ENCODE assay signal across 23 cellular contexts in genomic region chr1:232057896-232058274, GRCh38.
A peak's percentile ranks its signal among the peaks of the same experiment; 100 is the strongest.
DNase-seq lines count a peak whose midpoint lies in the region; ATAC-seq and TF ChIP-seq lines count a peak whose summit lies in the region.
"Had no signal": no experiment of that assay in that cellular context is flagged by ENCODE, and none has a peak within 500 bp of the region (broad histone marks: within the 10 kb centered on the region; RNA-seq: fewer than 3 reads in every experiment).

No MANE protein-coding gene starts in this region.

- H3K4me3 ChIP-seq in endodermal cell (ENCODE audit: low read length) (no peak overlapping the region), hepatocyte (no peak overlapping the region), PC-9 (no peak overlapping the region)
- H3K4me3 ChIP-seq: BLaER1, GM12878 had no signal

- no peaks in the 10 kb centered on the region for H4K20me1 ChIP-seq in hepatocyte (ENCODE audit: insufficient read depth, poor library complexity, severe bottlenecking)
- no peaks in the 10 kb centered on the region for H4K20me1 ChIP-seq in PC-9 (ENCODE audit: insufficient read depth)
- H4K20me1 ChIP-seq: BLaER1 had no signal

- WGBS in endodermal cell (ENCODE audit: insufficient coverage in 1 of 2, insufficient read length in 1 of 2), 2 experiments = 7 to 50% methylated on average over 1 of the region's 1 CpG
- 61% methylated on average over 1 of the region's 1 CpG for WGBS in hepatocyte (ENCODE audit: low lambda C conversion rate, missing lambda C conversion rate)

- no peaks in the 10 kb centered on the region for H3F3A ChIP-seq in PC-9 (ENCODE audit: insufficient read depth, low read depth)

- no peak overlapping the region for H3K9ac ChIP-seq in endodermal cell (ENCODE audit: extremely low read depth, low read length, poor library complexity, severe bottlenecking)
- H3K9ac ChIP-seq: BLaER1 had no signal

- BruUV-seq in PC-9 (replicated peaks; lab: Mats Ljungman, UMichigan) = no TSS peak

- no peak overlapping the region for H3K4me2 ChIP-seq in hepatocyte
- H3K4me2 ChIP-seq in PC-9 = no peak overlapping the region
- H3K4me2 ChIP-seq: BLaER1 had no signal

- intact Hi-C loops in natural killer cell (cut with micrococcal nuclease) = no loop called here
- intact Hi-C loops in PC-9 (cut with micrococcal nuclease; ENCODE audit: unreplicated experiment) = no loop called here

- H3K4me1 Mint-ChIP-seq in natural killer cell (peaks cover 0 to 4% of the 10 kb centered on the region in 2 donors), endodermal cell (peaks cover 46% of the 10 kb centered on the region)
- no peaks in the 10 kb centered on the region for H3K4me1 Mint-ChIP-seq in natural killer cell treated with Interleukin-12 subunit alpha and Interleukin-12 subunit beta and Interleukin-15 and Interleukin-18, amount 100 ng/mL, for 72 hours (ENCODE audit: low read depth in 2 of 2)
- H3K4me1 Mint-ChIP-seq: CD4-positive, alpha-beta memory T cell; CD4-positive, CD25-positive, alpha-beta regulatory T cell; CD8-positive, alpha-beta memory T cell had no signal

- H3K27me3 Mint-ChIP-seq in natural killer cell (ENCODE audit: low read depth in 2 of 2) = peaks cover 9 to 14% of the 10 kb centered on the region in 2 donors
- peaks cover 12 to 14% of the 10 kb centered on the region in 2 donors for H3K27me3 Mint-ChIP-seq in natural killer cell treated with Interleukin-12 subunit alpha and Interleukin-12 subunit beta and Interleukin-15 and Interleukin-18, amount 100 ng/mL, for 72 hours
- H3K27me3 Mint-ChIP-seq in endodermal cell (ENCODE audit: insufficient read depth) = peaks cover 31% of the 10 kb centered on the region

- H3K9me2 ChIP-seq in hepatocyte (replicated peaks; ENCODE audit: insufficient read depth) (no peaks in the 10 kb centered on the region), PC-9 (ENCODE audit: insufficient read depth) (no peaks in the 10 kb centered on the region; the same call in 1 of the 2 replicates)

- H3K79me2 ChIP-seq in hepatocyte (no peaks in the 10 kb centered on the region), PC-9 (ENCODE audit: low read depth) (no peaks in the 10 kb centered on the region)

- H3K36me3 ChIP-seq in endodermal cell (ENCODE audit: control insufficient read depth, insufficient read depth, low read length) (no peaks in the 10 kb centered on the region), hepatocyte (replicated peaks; ENCODE audit: insufficient read depth, low read depth) (no peaks in the 10 kb centered on the region), PC-9 (ENCODE audit: low read depth) (no peaks in the 10 kb centered on the region)
- H3K36me3 ChIP-seq: BE2C, BLaER1 had no signal

- CTCF ChIA-PET in PC-9 (lab: Charles Lee) = no interaction called here

- TF ChIP-seq CTCF in natural killer cell (IDR thresholded peaks at IDR 0.05) = no peak
- peak; percentile 4 for TF ChIP-seq CTCF in endodermal cell (conservative IDR thresholded peaks at IDR 0.05)
- TF ChIP-seq CTCF in hepatocyte (IDR thresholded peaks at IDR 0.05; ENCODE audit: poor library complexity) = no peak
- TF ChIP-seq CTCF in PC-9 (conservative IDR thresholded peaks at IDR 0.05) = no peak

- H3K27me3 ChIP-seq in endodermal cell (ENCODE audit: control insufficient read depth, insufficient read depth, low read length, poor library complexity, severe bottlenecking) (peaks cover 17% of the 10 kb centered on the region), hepatocyte (peaks cover 3% of the 10 kb centered on the region), PC-9 (ENCODE audit: insufficient read depth, low read depth) (peaks cover 49% of the 10 kb centered on the region)
- H3K27me3 ChIP-seq: BE2C, BLaER1 had no signal

- DNase-seq in natural killer cell (no peak), endodermal cell (no peak), hepatocyte (ENCODE audit: low spot score) (peak; percentile 15), A172 (ENCODE audit: low spot score) (no peak), PC-9 (no peak)
- DNase-seq in natural killer cell treated with Interleukin-12 subunit alpha and Interleukin-12 subunit beta and Interleukin-15 and Interleukin-18, amount 100 ng/mL, for 72 hours (ENCODE audit: low spot score) = no peak
- DNase-seq: ACHN; BE2C; CD4-positive, alpha-beta memory T cell; CD4-positive, CD25-positive, alpha-beta regulatory T cell; CD8-positive, alpha-beta memory T cell; COR-L47; DMS153; DMS53; DMS79; DND-41; EL; GDM1 had no signal

- H3K27ac ChIP-seq in endodermal cell (ENCODE audit: low read depth, low read length) (no peak overlapping the region), hepatocyte (no peak overlapping the region), PC-9 (no peak overlapping the region)
- H3K27ac ChIP-seq: 22Rv1, BLaER1 had no signal

- H3K27ac Mint-ChIP-seq in natural killer cell (no peak overlapping the region), endodermal cell (peak overlapping the region; percentile 10)
- no peak overlapping the region for H3K27ac Mint-ChIP-seq in natural killer cell treated with Interleukin-12 subunit alpha and Interleukin-12 subunit beta and Interleukin-15 and Interleukin-18, amount 100 ng/mL, for 72 hours
- H3K27ac Mint-ChIP-seq: CD14-positive monocyte; CD4-positive, CD25-positive, alpha-beta regulatory T cell; CD8-positive, alpha-beta memory T cell had no signal

- H3K4me1 ChIP-seq in endodermal cell (ENCODE audit: control insufficient read depth, insufficient read depth, low read length) (peaks cover 20% of the 10 kb centered on the region), hepatocyte (ENCODE audit: insufficient read depth) (no peaks in the 10 kb centered on the region), PC-9 (replicated peaks; ENCODE audit: insufficient read depth) (no peaks in the 10 kb centered on the region)
- H3K4me1 ChIP-seq: BLaER1 had no signal

- H3K9me3 Mint-ChIP-seq in natural killer cell (no peaks in the 10 kb centered on the region), endodermal cell (peaks cover 2% of the 10 kb centered on the region)
- no peaks in the 10 kb centered on the region for H3K9me3 Mint-ChIP-seq in natural killer cell treated with Interleukin-12 subunit alpha and Interleukin-12 subunit beta and Interleukin-15 and Interleukin-18, amount 100 ng/mL, for 72 hours
- H3K9me3 Mint-ChIP-seq: CD4-positive, CD25-positive, alpha-beta regulatory T cell; CD8-positive, alpha-beta memory T cell had no signal

- H3K36me3 Mint-ChIP-seq in natural killer cell (no peaks in the 10 kb centered on the region), endodermal cell (ENCODE audit: low read depth) (no peaks in the 10 kb centered on the region)
- no peaks in the 10 kb centered on the region for H3K36me3 Mint-ChIP-seq in natural killer cell treated with Interleukin-12 subunit alpha and Interleukin-12 subunit beta and Interleukin-15 and Interleukin-18, amount 100 ng/mL, for 72 hours
- H3K36me3 Mint-ChIP-seq: CD14-positive monocyte; CD4-positive, CD25-positive, alpha-beta regulatory T cell had no signal

- H3K4me3 Mint-ChIP-seq in natural killer cell = no peak overlapping the region
- H3K4me3 Mint-ChIP-seq in natural killer cell treated with Interleukin-12 subunit alpha and Interleukin-12 subunit beta and Interleukin-15 and Interleukin-18, amount 100 ng/mL, for 72 hours = no peak overlapping the region
- no peak overlapping the region for H3K4me3 Mint-ChIP-seq in endodermal cell
- H3K4me3 Mint-ChIP-seq: CD14-positive monocyte; CD4-positive, alpha-beta memory T cell; CD4-positive, CD25-positive, alpha-beta regulatory T cell; CD8-positive, alpha-beta memory T cell had no signal

- ATAC-seq in natural killer cell (peak in 2 of 3 donors; percentile 26 to 33), GM21528 (IDR thresholded peaks at IDR 0.05; ENCODE audit: low FRiP score, unreplicated experiment) (no peak)
- no peak for ATAC-seq in natural killer cell treated with Interleukin-12 subunit alpha and Interleukin-12 subunit beta and Interleukin-15 and Interleukin-18, amount 100 ng/mL, for 72 hours
- ATAC-seq: GM12878 had no signal

- POLR2A ChIA-PET in PC-9 (lab: Charles Lee; ENCODE audit: unreplicated experiment) = no interaction called here

- H3K9me3 ChIP-seq in endodermal cell (ENCODE audit: control insufficient read depth, low read length) (peaks cover 16% of the 10 kb centered on the region), hepatocyte (ENCODE audit: low read depth) (no peaks in the 10 kb centered on the region), PC-9 (ENCODE audit: insufficient read depth, low read depth) (no peaks in the 10 kb centered on the region)
- H3K9me3 ChIP-seq: BE2C, BLaER1 had no signal

- H2AFZ ChIP-seq in hepatocyte (no peak overlapping the region), PC-9 (no peak overlapping the region)

Comparison
In these comparisons a context has a peak if more than half of its experiments do, and no peak if none do; other contexts are left out.
1. ATAC-seq: peak in natural killer cell (2 of 3); none in natural killer cell treated with Interleukin-12 subunit alpha and Interleukin-12 subunit beta and Interleukin-15 and Interleukin-18, amount 100 ng/mL, for 72 hours (0 of 2) and GM21528 (single experiment).